Comparison of ENCODE assay signal across 8 cellular contexts in the genomic region with DNA sequence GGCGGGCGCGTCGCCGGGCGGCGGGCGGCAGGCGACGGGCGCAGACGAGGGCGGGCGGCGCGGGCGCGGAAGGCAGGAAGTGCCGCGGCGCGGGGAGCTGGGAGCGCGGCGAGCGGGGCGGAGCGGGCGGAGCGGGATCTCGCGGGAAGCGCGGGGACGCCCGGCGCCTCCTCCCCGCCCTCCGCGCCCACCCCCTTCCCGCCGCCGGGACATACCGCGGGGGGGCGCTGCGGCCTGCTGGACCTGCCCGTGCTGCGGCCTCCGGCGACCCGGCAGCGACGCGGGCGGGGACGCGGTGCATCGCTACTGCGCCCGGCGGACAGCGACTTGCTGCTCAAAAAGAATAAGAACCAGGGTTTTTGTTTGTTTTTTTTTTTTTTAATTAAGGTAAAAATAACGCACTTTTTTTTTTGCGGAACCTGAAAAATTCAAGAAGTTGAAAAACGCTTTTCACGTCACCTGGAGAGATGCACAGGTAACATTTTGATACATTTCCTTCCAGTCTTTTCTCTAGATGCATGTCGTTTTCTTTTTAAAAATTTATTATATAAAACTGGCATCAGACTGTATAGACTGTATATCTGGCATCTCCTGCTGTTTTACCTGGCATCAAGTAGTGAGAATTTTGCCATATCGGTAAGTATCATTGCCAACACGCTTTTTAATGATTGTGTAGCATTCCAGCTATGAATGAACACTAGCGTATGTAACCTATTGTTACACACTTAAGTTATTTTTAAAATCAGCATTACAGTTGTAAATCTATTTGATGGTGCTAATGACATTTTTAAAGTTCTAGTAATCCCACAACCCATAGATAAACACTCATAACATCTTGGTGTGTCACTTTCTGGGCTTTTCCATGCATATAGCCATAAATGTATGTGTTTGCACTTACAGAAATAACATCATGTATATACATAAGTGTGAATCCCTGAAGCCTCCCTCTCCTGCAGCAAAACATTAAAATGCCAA. TPM values are rescaled to one million over a fixed set of nuclear protein-coding genes. Genes with fewer than 3 reads are reported as not detected.
DNase-seq lines count a peak whose midpoint lies in the region; FAIRE-seq and TF ChIP-seq lines count a peak whose summit lies in the region.

A gene with protein sequence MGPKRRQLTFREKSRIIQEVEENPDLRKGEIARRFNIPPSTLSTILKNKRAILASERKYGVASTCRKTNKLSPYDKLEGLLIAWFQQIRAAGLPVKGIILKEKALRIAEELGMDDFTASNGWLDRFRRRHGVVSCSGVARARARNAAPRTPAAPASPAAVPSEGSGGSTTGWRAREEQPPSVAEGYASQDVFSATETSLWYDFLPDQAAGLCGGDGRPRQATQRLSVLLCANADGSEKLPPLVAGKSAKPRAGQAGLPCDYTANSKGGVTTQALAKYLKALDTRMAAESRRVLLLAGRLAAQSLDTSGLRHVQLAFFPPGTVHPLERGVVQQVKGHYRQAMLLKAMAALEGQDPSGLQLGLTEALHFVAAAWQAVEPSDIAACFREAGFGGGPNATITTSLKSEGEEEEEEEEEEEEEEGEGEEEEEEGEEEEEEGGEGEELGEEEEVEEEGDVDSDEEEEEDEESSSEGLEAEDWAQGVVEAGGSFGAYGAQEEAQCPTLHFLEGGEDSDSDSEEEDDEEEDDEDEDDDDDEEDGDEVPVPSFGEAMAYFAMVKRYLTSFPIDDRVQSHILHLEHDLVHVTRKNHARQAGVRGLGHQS (minus strand): TSS at position 76 of the 975 bp plus-strand sequence. CDS start 257 bp downstream, outside the sequence.

- H2BK12ac ChIP-seq in neuronal stem cell (ENCODE audit: low read length): peak within 1 kb of the TSS; percentile 35

- H3K4me2 ChIP-seq in GM23248 (ENCODE audit: unreplicated experiment): peak within 1 kb of the TSS; percentile 84
- H3K4me2 ChIP-seq in neuronal stem cell (ENCODE audit: insufficient read depth, low read length, poor library complexity, severe bottlenecking): peak within 1 kb of the TSS; percentile 94

- H3K36me3 ChIP-seq in GM23248 (ENCODE audit: low read depth) (no peaks in the 10 kb centered on the region; the same call in 1 of the 2 replicates), neuronal stem cell (replicated peaks in 1 of 2; ENCODE audit: control insufficient read depth in 2 of 2, insufficient read depth in 2 of 2, low read length in 2 of 2) (peaks cover 0 to 4% of the 10 kb centered on the region in 2 donors)

- no peaks in the 10 kb centered on the region; the same call in 1 of the 2 replicates for H4K20me1 ChIP-seq in GM23248 (ENCODE audit: insufficient read depth)

- DNase-seq in EL (peak; percentile 86), GM23248 (peak; percentile 95), LNCaP clone FGC (ENCODE audit: low read depth) (no peak), SHP77 (lab: John Stamatoyannopoulos, UW) (peak; percentile 75 to 90), frontal cortex (ENCODE audit: low spot score in 2 of 2) (peak; percentile 97), neuronal stem cell (ENCODE audit: low spot score) (peak; percentile 87)
- DNase-seq in activated naive CD4-positive, alpha-beta T cell (lab: John Stamatoyannopoulos, UW): peak; percentile 76 to 91 (median 84)

- peak within 1 kb of the TSS; percentile 88 for H2AK5ac ChIP-seq in neuronal stem cell (ENCODE audit: low read depth, low read length)

- H2AFZ ChIP-seq in GM23248 (peak within 1 kb of the TSS; percentile 44), neuronal stem cell (ENCODE audit: low read length) (peak within 1 kb of the TSS; percentile 41)

- no peaks in the 10 kb centered on the region for H3K27me3 ChIP-seq in GM23248 (replicated peaks; ENCODE audit: insufficient read depth)
- H3K27me3 ChIP-seq in neuronal stem cell (ENCODE audit: control insufficient read depth in 3 of 3, insufficient read depth in 3 of 3, low read depth in 1 of 3, low read length in 3 of 3): peaks cover 0 to 1% (median 0%) of the 10 kb centered on the region in 3 experiments

- peak within 1 kb of the TSS; percentile 97 for H3K4ac ChIP-seq in neuronal stem cell (ENCODE audit: low read length)

- peak within 1 kb of the TSS; percentile 98 for H3K18ac ChIP-seq in neuronal stem cell (ENCODE audit: low read length)

- peak within 1 kb of the TSS; percentile 100 for H3K14ac ChIP-seq in neuronal stem cell (ENCODE audit: low read length)

- TF ChIP-seq CTCF in LNCaP clone FGC (IDR thresholded peaks at IDR 0.05; ENCODE audit: control insufficient read depth, extremely low read depth, insufficient read depth) (peak; percentile 92), subcutaneous adipose tissue (IDR thresholded peaks at IDR 0.05; ENCODE audit: low read depth) (no peak)

- H4K91ac ChIP-seq in neuronal stem cell (ENCODE audit: low read depth, low read length, poor library complexity): peak within 1 kb of the TSS; percentile 83

- in situ Hi-C loops in GM23248 (cut with MboI): no loop called here

- H2BK15ac ChIP-seq in neuronal stem cell (ENCODE audit: low read length): peak within 1 kb of the TSS; percentile 71

- peaks cover 12% of the 10 kb centered on the region for H3F3A ChIP-seq in GM23248 (ENCODE audit: insufficient read depth)

- peaks cover 38% of the 10 kb centered on the region for H3K79me2 ChIP-seq in GM23248 (ENCODE audit: insufficient read depth)

- H3K9ac ChIP-seq in GM23248: peak within 1 kb of the TSS; percentile 75
- peak within 1 kb of the TSS; percentile 98 for H3K9ac ChIP-seq in neuronal stem cell (ENCODE audit: low read depth, low read length, poor library complexity)

- H2BK120ac ChIP-seq in neuronal stem cell (ENCODE audit: low read depth, low read length): no peak within 1 kb of the TSS

- no peak within 1 kb of the TSS for H4K8ac ChIP-seq in neuronal stem cell (ENCODE audit: low read depth, low read length)

- H3K9me3 ChIP-seq in GM23248 (ENCODE audit: low read depth) (no peaks in the 10 kb centered on the region), neuronal stem cell (replicated peaks in 1 of 2; ENCODE audit: control insufficient read depth in 2 of 2, insufficient read depth in 1 of 2, low read depth in 1 of 2, low read length in 2 of 2) (no peaks in the 10 kb centered on the region)

- peak within 1 kb of the TSS; percentile 99 for H3K23ac ChIP-seq in neuronal stem cell (ENCODE audit: low read depth, low read length, poor library complexity)

- H3K9me2 ChIP-seq in GM23248 (ENCODE audit: insufficient read depth): no peaks in the 10 kb centered on the region

- no peak for FAIRE-seq in frontal cortex (lab: Jason Lieb, UNC)

- H3K79me1 ChIP-seq in neuronal stem cell (ENCODE audit: low read depth, low read length): peaks cover 11% of the 10 kb centered on the region

- 4 to 13% methylated on average over 23 to 53 of the region's 71 CpGs for WGBS in GM23248 (ENCODE audit: low coverage in 1 of 2, low lambda C conversion rate in 2 of 2, missing lambda C conversion rate in 2 of 2), 2 experiments
- WGBS in neuronal stem cell (ENCODE audit: extremely low coverage in 2 of 2, insufficient read length in 2 of 2, insufficient replicate concordance in 1 of 2), 2 donors: no CpG with 5 or more reads among the region's 71 CpGs

- peak within 1 kb of the TSS; percentile 89 for H2BK5ac ChIP-seq in neuronal stem cell (ENCODE audit: low read length)

- peaks cover 18% of the 10 kb centered on the region for H3K4me1 ChIP-seq in GM23248 (ENCODE audit: insufficient read depth)
- peaks cover 0 to 14% of the 10 kb centered on the region in 2 donors for H3K4me1 ChIP-seq in neuronal stem cell (ENCODE audit: control insufficient read depth in 2 of 2, insufficient read depth in 1 of 2, low read depth in 1 of 2, low read length in 2 of 2)

- H3K27ac ChIP-seq in GM23248: peak within 1 kb of the TSS; percentile 54
- no peak within 1 kb of the TSS for H3K27ac ChIP-seq in neuronal stem cell (replicated peaks; ENCODE audit: low read length)

- H3K4me3 ChIP-seq in GM23248: peak within 1 kb of the TSS; percentile 83
- H3K4me3 ChIP-seq in LNCaP clone FGC (ENCODE audit: low read depth, low read length): peak within 1 kb of the TSS; percentile 65
- peak within 1 kb of the TSS; percentile 44 to 88 for H3K4me3 ChIP-seq in neuronal stem cell (ENCODE audit: low read length in 2 of 2)

RNA-seq across cellular contexts. Expression of the gene that starts here (rescaled TPM):
- total RNA-seq in GM23248 (2014; rRNA removed; shearing (Covaris generic)): 134 and 153 TPM in 2 replicates
- 4.5 and 4.6 TPM in 2 replicates for polyA plus RNA-seq in GM23248 (2016; fragmentation: Nextera tagmentation; extraction: Ambion mirVana)
- total RNA-seq in frontal cortex (58.3 TPM), subcutaneous adipose tissue (100 to 1,000 TPM in 1 of 4 donors, 10 to 100 TPM in 3; 36.5 to 101 (median 51.4) TPM)
- polyA plus RNA-seq in neuronal stem cell (2013, experiment 1 of 2): 21.7 TPM
- 21.0 TPM for polyA plus RNA-seq in neuronal stem cell (2013, experiment 2 of 2)
